In the genomic region with DNA sequence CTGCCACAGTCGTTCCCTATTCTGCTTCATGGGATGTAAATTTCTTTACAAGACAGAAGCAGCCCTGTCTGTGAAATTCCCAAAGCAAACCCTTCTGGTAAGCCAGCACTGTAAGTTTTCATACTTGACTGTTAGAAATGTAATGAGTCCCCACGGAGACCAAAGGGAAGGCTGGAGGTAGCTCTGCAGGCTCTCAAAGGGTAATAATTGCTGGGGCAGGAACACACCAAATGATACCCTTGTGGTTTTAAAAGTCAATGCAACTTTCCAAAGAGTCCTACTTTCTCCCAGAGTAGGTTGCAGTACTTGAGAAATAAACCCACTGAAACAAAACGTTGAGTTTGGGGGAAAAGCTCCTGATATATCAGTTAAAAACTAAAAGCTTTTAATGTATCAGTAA, we compare ENCODE assay signal across 1 cellular context.
TF ChIP-seq lines count a peak whose summit lies in the region.

No MANE protein-coding gene starts in this region.

TF ChIP-seq in WTC11, 78 proteins besides CTCF, POLR2A, EP300 and RAD21:
- TF ChIP-seq ZNF396 (CRISPR knock-in tag; IDR thresholded peaks at IDR 0.05; ENCODE audit: borderline replicate concordance) = no peak
- no peak for TF ChIP-seq ZBTB21 (CRISPR knock-in tag; IDR thresholded peaks at IDR 0.05; ENCODE audit: borderline replicate concordance)
- TF ChIP-seq NFATC4 (CRISPR knock-in tag; IDR thresholded peaks at IDR 0.05) = no peak
- TF ChIP-seq, protein P1, sequence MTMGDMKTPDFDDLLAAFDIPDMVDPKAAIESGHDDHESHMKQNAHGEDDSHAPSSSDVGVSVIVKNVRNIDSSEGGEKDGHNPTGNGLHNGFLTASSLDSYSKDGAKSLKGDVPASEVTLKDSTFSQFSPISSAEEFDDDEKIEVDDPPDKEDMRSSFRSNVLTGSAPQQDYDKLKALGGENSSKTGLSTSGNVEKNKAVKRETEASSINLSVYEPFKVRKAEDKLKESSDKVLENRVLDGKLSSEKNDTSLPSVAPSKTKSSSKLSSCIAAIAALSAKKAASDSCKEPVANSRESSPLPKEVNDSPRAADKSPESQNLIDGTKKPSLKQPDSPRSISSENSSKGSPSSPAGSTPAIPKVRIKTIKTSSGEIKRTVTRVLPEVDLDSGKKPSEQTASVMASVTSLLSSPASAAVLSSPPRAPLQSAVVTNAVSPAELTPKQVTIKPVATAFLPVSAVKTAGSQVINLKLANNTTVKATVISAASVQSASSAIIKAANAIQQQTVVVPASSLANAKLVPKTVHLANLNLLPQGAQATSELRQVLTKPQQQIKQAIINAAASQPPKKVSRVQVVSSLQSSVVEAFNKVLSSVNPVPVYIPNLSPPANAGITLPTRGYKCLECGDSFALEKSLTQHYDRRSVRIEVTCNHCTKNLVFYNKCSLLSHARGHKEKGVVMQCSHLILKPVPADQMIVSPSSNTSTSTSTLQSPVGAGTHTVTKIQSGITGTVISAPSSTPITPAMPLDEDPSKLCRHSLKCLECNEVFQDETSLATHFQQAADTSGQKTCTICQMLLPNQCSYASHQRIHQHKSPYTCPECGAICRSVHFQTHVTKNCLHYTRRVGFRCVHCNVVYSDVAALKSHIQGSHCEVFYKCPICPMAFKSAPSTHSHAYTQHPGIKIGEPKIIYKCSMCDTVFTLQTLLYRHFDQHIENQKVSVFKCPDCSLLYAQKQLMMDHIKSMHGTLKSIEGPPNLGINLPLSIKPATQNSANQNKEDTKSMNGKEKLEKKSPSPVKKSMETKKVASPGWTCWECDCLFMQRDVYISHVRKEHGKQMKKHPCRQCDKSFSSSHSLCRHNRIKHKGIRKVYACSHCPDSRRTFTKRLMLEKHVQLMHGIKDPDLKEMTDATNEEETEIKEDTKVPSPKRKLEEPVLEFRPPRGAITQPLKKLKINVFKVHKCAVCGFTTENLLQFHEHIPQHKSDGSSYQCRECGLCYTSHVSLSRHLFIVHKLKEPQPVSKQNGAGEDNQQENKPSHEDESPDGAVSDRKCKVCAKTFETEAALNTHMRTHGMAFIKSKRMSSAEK (CRISPR knock-in tag; IDR thresholded peaks at IDR 0.05; ENCODE audit: borderline replicate concordance) = no peak
- TF ChIP-seq, protein P2, sequence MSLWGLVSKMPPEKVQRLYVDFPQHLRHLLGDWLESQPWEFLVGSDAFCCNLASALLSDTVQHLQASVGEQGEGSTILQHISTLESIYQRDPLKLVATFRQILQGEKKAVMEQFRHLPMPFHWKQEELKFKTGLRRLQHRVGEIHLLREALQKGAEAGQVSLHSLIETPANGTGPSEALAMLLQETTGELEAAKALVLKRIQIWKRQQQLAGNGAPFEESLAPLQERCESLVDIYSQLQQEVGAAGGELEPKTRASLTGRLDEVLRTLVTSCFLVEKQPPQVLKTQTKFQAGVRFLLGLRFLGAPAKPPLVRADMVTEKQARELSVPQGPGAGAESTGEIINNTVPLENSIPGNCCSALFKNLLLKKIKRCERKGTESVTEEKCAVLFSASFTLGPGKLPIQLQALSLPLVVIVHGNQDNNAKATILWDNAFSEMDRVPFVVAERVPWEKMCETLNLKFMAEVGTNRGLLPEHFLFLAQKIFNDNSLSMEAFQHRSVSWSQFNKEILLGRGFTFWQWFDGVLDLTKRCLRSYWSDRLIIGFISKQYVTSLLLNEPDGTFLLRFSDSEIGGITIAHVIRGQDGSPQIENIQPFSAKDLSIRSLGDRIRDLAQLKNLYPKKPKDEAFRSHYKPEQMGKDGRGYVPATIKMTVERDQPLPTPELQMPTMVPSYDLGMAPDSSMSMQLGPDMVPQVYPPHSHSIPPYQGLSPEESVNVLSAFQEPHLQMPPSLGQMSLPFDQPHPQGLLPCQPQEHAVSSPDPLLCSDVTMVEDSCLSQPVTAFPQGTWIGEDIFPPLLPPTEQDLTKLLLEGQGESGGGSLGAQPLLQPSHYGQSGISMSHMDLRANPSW (CRISPR knock-in tag; conservative IDR thresholded peaks at IDR 0.05; ENCODE audit: low read depth) = no peak
- no peak for TF ChIP-seq RELA (CRISPR knock-in tag; IDR thresholded peaks at IDR 0.05; ENCODE audit: borderline replicate concordance)
- no peak for TF ChIP-seq TEAD4 (CRISPR knock-in tag; IDR thresholded peaks at IDR 0.05)
- no peak for TF ChIP-seq IRF2 (CRISPR knock-in tag; IDR thresholded peaks at IDR 0.05; ENCODE audit: borderline replicate concordance, low read depth)
- TF ChIP-seq, protein P3, sequence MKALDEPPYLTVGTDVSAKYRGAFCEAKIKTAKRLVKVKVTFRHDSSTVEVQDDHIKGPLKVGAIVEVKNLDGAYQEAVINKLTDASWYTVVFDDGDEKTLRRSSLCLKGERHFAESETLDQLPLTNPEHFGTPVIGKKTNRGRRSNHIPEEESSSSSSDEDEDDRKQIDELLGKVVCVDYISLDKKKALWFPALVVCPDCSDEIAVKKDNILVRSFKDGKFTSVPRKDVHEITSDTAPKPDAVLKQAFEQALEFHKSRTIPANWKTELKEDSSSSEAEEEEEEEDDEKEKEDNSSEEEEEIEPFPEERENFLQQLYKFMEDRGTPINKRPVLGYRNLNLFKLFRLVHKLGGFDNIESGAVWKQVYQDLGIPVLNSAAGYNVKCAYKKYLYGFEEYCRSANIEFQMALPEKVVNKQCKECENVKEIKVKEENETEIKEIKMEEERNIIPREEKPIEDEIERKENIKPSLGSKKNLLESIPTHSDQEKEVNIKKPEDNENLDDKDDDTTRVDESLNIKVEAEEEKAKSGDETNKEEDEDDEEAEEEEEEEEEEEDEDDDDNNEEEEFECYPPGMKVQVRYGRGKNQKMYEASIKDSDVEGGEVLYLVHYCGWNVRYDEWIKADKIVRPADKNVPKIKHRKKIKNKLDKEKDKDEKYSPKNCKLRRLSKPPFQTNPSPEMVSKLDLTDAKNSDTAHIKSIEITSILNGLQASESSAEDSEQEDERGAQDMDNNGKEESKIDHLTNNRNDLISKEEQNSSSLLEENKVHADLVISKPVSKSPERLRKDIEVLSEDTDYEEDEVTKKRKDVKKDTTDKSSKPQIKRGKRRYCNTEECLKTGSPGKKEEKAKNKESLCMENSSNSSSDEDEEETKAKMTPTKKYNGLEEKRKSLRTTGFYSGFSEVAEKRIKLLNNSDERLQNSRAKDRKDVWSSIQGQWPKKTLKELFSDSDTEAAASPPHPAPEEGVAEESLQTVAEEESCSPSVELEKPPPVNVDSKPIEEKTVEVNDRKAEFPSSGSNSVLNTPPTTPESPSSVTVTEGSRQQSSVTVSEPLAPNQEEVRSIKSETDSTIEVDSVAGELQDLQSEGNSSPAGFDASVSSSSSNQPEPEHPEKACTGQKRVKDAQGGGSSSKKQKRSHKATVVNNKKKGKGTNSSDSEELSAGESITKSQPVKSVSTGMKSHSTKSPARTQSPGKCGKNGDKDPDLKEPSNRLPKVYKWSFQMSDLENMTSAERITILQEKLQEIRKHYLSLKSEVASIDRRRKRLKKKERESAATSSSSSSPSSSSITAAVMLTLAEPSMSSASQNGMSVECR (CRISPR knock-in tag; IDR thresholded peaks at IDR 0.05; ENCODE audit: borderline replicate concordance) = no peak
- TF ChIP-seq KAT7 (CRISPR knock-in tag; IDR thresholded peaks at IDR 0.05; ENCODE audit: borderline replicate concordance) = no peak
- TF ChIP-seq TCF7 (CRISPR knock-in tag; IDR thresholded peaks at IDR 0.05; ENCODE audit: low read depth) = no peak
- no peak for TF ChIP-seq EMX1 (CRISPR knock-in tag; IDR thresholded peaks at IDR 0.05)
- TF ChIP-seq, protein P4, sequence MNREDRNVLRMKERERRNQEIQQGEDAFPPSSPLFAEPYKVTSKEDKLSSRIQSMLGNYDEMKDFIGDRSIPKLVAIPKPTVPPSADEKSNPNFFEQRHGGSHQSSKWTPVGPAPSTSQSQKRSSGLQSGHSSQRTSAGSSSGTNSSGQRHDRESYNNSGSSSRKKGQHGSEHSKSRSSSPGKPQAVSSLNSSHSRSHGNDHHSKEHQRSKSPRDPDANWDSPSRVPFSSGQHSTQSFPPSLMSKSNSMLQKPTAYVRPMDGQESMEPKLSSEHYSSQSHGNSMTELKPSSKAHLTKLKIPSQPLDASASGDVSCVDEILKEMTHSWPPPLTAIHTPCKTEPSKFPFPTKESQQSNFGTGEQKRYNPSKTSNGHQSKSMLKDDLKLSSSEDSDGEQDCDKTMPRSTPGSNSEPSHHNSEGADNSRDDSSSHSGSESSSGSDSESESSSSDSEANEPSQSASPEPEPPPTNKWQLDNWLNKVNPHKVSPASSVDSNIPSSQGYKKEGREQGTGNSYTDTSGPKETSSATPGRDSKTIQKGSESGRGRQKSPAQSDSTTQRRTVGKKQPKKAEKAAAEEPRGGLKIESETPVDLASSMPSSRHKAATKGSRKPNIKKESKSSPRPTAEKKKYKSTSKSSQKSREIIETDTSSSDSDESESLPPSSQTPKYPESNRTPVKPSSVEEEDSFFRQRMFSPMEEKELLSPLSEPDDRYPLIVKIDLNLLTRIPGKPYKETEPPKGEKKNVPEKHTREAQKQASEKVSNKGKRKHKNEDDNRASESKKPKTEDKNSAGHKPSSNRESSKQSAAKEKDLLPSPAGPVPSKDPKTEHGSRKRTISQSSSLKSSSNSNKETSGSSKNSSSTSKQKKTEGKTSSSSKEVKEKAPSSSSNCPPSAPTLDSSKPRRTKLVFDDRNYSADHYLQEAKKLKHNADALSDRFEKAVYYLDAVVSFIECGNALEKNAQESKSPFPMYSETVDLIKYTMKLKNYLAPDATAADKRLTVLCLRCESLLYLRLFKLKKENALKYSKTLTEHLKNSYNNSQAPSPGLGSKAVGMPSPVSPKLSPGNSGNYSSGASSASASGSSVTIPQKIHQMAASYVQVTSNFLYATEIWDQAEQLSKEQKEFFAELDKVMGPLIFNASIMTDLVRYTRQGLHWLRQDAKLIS (CRISPR knock-in tag; IDR thresholded peaks at IDR 0.05; ENCODE audit: borderline replicate concordance) = no peak
- TF ChIP-seq JAZF1 (CRISPR knock-in tag; IDR thresholded peaks at IDR 0.05) = no peak
- TF ChIP-seq, protein P5, sequence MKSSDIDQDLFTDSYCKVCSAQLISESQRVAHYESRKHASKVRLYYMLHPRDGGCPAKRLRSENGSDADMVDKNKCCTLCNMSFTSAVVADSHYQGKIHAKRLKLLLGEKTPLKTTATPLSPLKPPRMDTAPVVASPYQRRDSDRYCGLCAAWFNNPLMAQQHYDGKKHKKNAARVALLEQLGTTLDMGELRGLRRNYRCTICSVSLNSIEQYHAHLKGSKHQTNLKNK (CRISPR knock-in tag; IDR thresholded peaks at IDR 0.05) = no peak
